In genomic region chr11:102393272-102393730, GRCh38 we compare ENCODE assay signal across 1 cellular context.
TF ChIP-seq lines count a peak whose summit lies in the region.

No MANE protein-coding gene starts in this region.

TF ChIP-seq in HCT116, 20 proteins besides CTCF, POLR2A, EP300 and RAD21 (continued from another document):
- TF ChIP-seq SIN3A (IDR thresholded peaks at IDR 0.05; ENCODE audit: low read depth) = no peak
- TF ChIP-seq ZFX (IDR thresholded peaks at IDR 0.05) = no peak
- TF ChIP-seq EGR1 (IDR thresholded peaks at IDR 0.05; ENCODE audit: low read depth) = no peak
- no peak for TF ChIP-seq MAX (IDR thresholded peaks at IDR 0.05)
